ENCODE assay signal across 32 cellular contexts in genomic region chr5:129431406-129431805, GRCh38. TPM values are rescaled to one million over a fixed set of nuclear protein-coding genes. Genes with fewer than 3 reads are reported as not detected.
"Had no signal": no experiment of that assay in that cellular context is flagged by ENCODE, and none has a peak within 500 bp of the region (broad histone marks: within the 10 kb centered on the region; RNA-seq: fewer than 3 reads in every experiment).

No MANE protein-coding gene starts in this region.

- DNase-seq: natural killer cell; occipital lobe; ovary; posterior cingulate gyrus; psoas muscle; right cardiac atrium; right lobe of liver; sigmoid colon; small intestine; spleen; stimulated activated CD4-positive, alpha-beta T cell treated with anti-CD3 and anti-CD28 coated beads, Interleukin-12 subunit alpha, Interleukin-12 subunit beta, amount 100 ng/mL, for 4 hours; stimulated activated CD4-positive, alpha-beta T cell treated with anti-CD3 and anti-CD28 coated beads, Interleukin-1b, Interleukin-23, amount 100 ng/mL, for 48 hours; stimulated activated CD4-positive, alpha-beta T cell treated with anti-CD3 and anti-CD28 coated beads, Interleukin-4, amount 100 ng/mL, for 1 hour; stimulated activated CD4-positive, alpha-beta T cell treated with anti-CD3 and anti-CD28 coated beads, Interleukin-4, amount 100 ng/mL, for 4 hours; stimulated activated CD8-positive, alpha-beta memory T cell treated with anti-CD3 and anti-CD28 coated beads, Interleukin-4, amount 100 ng/mL, for 48 hours; stimulated activated naive CD4-positive, alpha-beta T cell; stimulated activated naive CD8-positive, alpha-beta T cell treated with anti-CD3 and anti-CD28 coated beads, Interleukin-15, amount 100 ng/mL, for 72 hours; stimulated activated naive CD8-positive, alpha-beta T cell treated with anti-CD3 and anti-CD28 coated beads, Interleukin-15, Interleukin-2, amounts not matched to agents 100 U/mL and 50 U/mL, for 24 hours; substantia nigra; testis; tibial artery; transverse colon; upper lobe of left lung had no signal

- H3K9me3 Mint-ChIP-seq: nephron; neural progenitor cell; stimulated activated memory B cell treated with anti-CD40 and anti-IgM and Interleukin-4, amounts not matched to agents 10 μg/mL and 1 μg/mL and 100 μg/mL, for 72 hours; stimulated activated naive CD8-positive, alpha-beta T cell treated with anti-CD3 and anti-CD28 coated beads, Interleukin-15, amount 100 ng/mL, for 72 hours had no signal

- H3K4me2 ChIP-seq: neural progenitor cell had no signal

- H3K27me3 Mint-ChIP-seq: progenitor cell of endocrine pancreas; stimulated activated memory B cell treated with anti-CD40 and anti-IgM and Interleukin-4, amounts not matched to agents 10 μg/mL and 1 μg/mL and 100 μg/mL, for 72 hours; stimulated activated naive CD8-positive, alpha-beta T cell treated with anti-CD3 and anti-CD28 coated beads, Interleukin-15, amount 100 ng/mL, for 72 hours had no signal

- FAIRE-seq: small intestine, urothelium cell line had no signal

- H3K79me2 ChIP-seq: parathyroid adenoma had no signal

- H3K36me3 Mint-ChIP-seq: natural killer cell; neural progenitor cell; stimulated activated memory B cell treated with anti-CD40 and anti-IgM and Interleukin-4, amounts not matched to agents 10 μg/mL and 1 μg/mL and 100 μg/mL, for 72 hours had no signal

- ATAC-seq: natural killer cell; psoas muscle; right cardiac atrium; right lobe of liver; stimulated activated memory B cell treated with anti-CD40 and anti-IgM and Interleukin-4, amounts not matched to agents 10 μg/mL and 1 μg/mL and 100 μg/mL, for 72 hours; stimulated activated naive CD8-positive, alpha-beta T cell treated with anti-CD3 and anti-CD28 coated beads, Interleukin-15, amount 100 ng/mL, for 72 hours; stimulated activated naive CD8-positive, alpha-beta T cell treated with anti-CD3 and anti-CD28 coated beads, Interleukin-15, Interleukin-2, amounts not matched to agents 100 U/mL and 50 U/mL, for 24 hours had no signal

- H3K27me3 ChIP-seq: neural progenitor cell, ovary, right lobe of liver, sigmoid colon, spleen, suprapubic skin, testis, tibial artery, transverse colon, upper lobe of left lung, vagina had no signal

- H2AFZ ChIP-seq: neural progenitor cell, parathyroid adenoma had no signal

- H3K9me3 ChIP-seq: ovary, psoas muscle, right lobe of liver, sigmoid colon, spleen, suprapubic skin, testis, tibial artery, transverse colon, upper lobe of left lung, vagina had no signal

- H3K36me3 ChIP-seq: neural progenitor cell, ovary, right lobe of liver, sigmoid colon, spleen, suprapubic skin, tibial artery, transverse colon, upper lobe of left lung, vagina had no signal

- H3K4me3 Mint-ChIP-seq: natural killer cell; nephron; neural progenitor cell; stimulated activated memory B cell treated with anti-CD40 and anti-IgM and Interleukin-4, amounts not matched to agents 10 μg/mL and 1 μg/mL and 100 μg/mL, for 72 hours; stimulated activated naive CD8-positive, alpha-beta T cell treated with anti-CD3 and anti-CD28 coated beads, Interleukin-15, amount 100 ng/mL, for 72 hours had no signal

- H3K27ac Mint-ChIP-seq: natural killer cell; nephron; neural progenitor cell; progenitor cell of endocrine pancreas; stimulated activated memory B cell treated with anti-CD40 and anti-IgM and Interleukin-4, amounts not matched to agents 10 μg/mL and 1 μg/mL and 100 μg/mL, for 72 hours; stimulated activated naive CD8-positive, alpha-beta T cell treated with anti-CD3 and anti-CD28 coated beads, Interleukin-15, amount 100 ng/mL, for 72 hours had no signal

- H3K4me1 Mint-ChIP-seq: natural killer cell; nephron; neural progenitor cell; stimulated activated memory B cell treated with anti-CD40 and anti-IgM and Interleukin-4, amounts not matched to agents 10 μg/mL and 1 μg/mL and 100 μg/mL, for 72 hours; stimulated activated naive CD8-positive, alpha-beta T cell treated with anti-CD3 and anti-CD28 coated beads, Interleukin-15, amount 100 ng/mL, for 72 hours had no signal

- H3K27ac ChIP-seq: neural progenitor cell, ovary, parathyroid adenoma, psoas muscle, right lobe of liver, sigmoid colon, spleen, suprapubic skin, testis, tibial artery, transverse colon, upper lobe of left lung, vagina had no signal

- H3K4me3 ChIP-seq: neural progenitor cell, ovary, psoas muscle, right lobe of liver, sigmoid colon, spleen, suprapubic skin, testis, tibial artery, transverse colon, upper lobe of left lung, vagina had no signal

- H3K9ac ChIP-seq: neural progenitor cell, parathyroid adenoma had no signal

- H3K4me1 ChIP-seq: neural progenitor cell, parathyroid adenoma, psoas muscle, right lobe of liver, sigmoid colon, spleen, suprapubic skin, testis, tibial artery, transverse colon, upper lobe of left lung, vagina had no signal

RNA-seq across cellular contexts. Expression of gene ADAMTS19, which starts 28.7 kb away (rescaled TPM):
- total RNA-seq: natural killer cell, osteoblast, right lobe of liver, spleen, suprapubic skin had no signal
